ENCODE assay signal across 25 cellular contexts in the genomic region with DNA sequence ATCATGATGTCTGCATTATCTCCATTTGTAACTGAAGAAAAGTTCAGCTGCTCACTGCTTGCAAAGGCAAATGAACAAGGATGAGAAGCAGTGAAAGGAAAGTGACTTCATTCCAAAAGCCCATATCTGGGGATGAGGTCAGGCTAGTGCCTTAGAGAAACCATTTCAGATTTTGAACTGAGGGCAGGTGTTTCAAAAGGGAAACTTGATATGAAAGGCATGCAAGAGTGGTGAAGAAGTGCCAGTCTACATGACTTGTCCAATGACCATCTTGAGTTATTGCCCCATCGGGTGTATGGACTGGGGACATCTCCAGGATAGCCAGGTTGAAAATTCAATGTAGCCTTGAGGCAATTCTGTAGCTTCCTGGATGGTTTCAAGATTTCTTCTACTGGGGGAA. TPM values are rescaled to one million over a fixed set of nuclear protein-coding genes. Genes with fewer than 3 reads are reported as not detected.
"Had no signal": no experiment of that assay in that cellular context is flagged by ENCODE, and none has a peak within 500 bp of the region (broad histone marks: within the 10 kb centered on the region; RNA-seq: fewer than 3 reads in every experiment).

No MANE protein-coding gene starts in this region.

- H3K4me3 Mint-ChIP-seq: activated CD4-positive, alpha-beta memory T cell treated with anti-CD3 and anti-CD28 coated beads for 36 hours; activated CD4-positive, alpha-beta T cell treated with anti-CD3 and anti-CD28 coated beads, Interleukin-2, amount 10 ng/mL, durations not matched to agents 7 days and 5 days; activated naive CD4-positive, alpha-beta T cell treated with anti-CD3 and anti-CD28 coated beads for 36 hours; activated naive CD8-positive, alpha-beta T cell; activated T-helper 17 cell treated with anti-CD3 and anti-CD28 coated beads, Interleukin-2, amount 50 U/mL, for 72 hours had no signal

- H3K27ac Mint-ChIP-seq: activated CD4-positive, alpha-beta memory T cell treated with anti-CD3 and anti-CD28 coated beads for 36 hours; activated CD4-positive, alpha-beta T cell treated with anti-CD3 and anti-CD28 coated beads, Interleukin-2, amount 10 ng/mL, durations not matched to agents 7 days and 5 days; activated naive CD4-positive, alpha-beta T cell treated with anti-CD3 and anti-CD28 coated beads for 36 hours; activated naive CD8-positive, alpha-beta T cell; activated T-helper 17 cell treated with anti-CD3 and anti-CD28 coated beads, Interleukin-2, amount 50 U/mL, for 72 hours had no signal

- DNase-seq: activated CD4-positive, alpha-beta memory T cell treated with anti-CD3 and anti-CD28 coated beads for 36 hours; activated CD4-positive, alpha-beta T cell treated with anti-CD3 and anti-CD28 coated beads, Interleukin-2, amount 10 ng/mL, durations not matched to agents 7 days and 5 days; activated CD4-positive, CD25-positive, alpha-beta regulatory T cell; activated CD8-positive, alpha-beta memory T cell treated with anti-CD3 and anti-CD28 coated beads for 24 hours; activated gamma-delta T cell; activated naive CD4-positive, alpha-beta T cell treated with anti-CD3 and anti-CD28 coated beads for 36 hours; activated T-cell treated with anti-CD3 and anti-CD28 coated beads, Interleukin-2, amount 50 U/mL, for 48 hours; brain microvascular endothelial cell; Karpas-422; NCI-H1048; NCI-H1930; NCI-H2171; NCI-H2227 treated with DMSO at 0.1 percent for 48 hours; NCI-H446 treated with DMSO at 0.1 percent for 48 hours; NCI-H524 treated with DMSO at 0.1 percent for 48 hours; NCI-H82; Right ventricle myocardium superior; SJCRH30; SK-N-SH; T-helper 1 cell had no signal

- H3K36me3 Mint-ChIP-seq: activated naive CD8-positive, alpha-beta T cell had no signal

- H3K36me3 ChIP-seq: brain microvascular endothelial cell, SJCRH30 had no signal

- H3K27ac ChIP-seq: brain microvascular endothelial cell, RWPE1, SJCRH30, VCaP had no signal

- H3K9me3 Mint-ChIP-seq: activated naive CD4-positive, alpha-beta T cell treated with anti-CD3 and anti-CD28 coated beads for 36 hours had no signal

- H3K4me1 Mint-ChIP-seq: activated T-helper 17 cell treated with anti-CD3 and anti-CD28 coated beads, Interleukin-2, amount 50 U/mL, for 72 hours had no signal

- H3K9me2 ChIP-seq: SK-N-SH had no signal

- H3K9me3 ChIP-seq: SJCRH30, SK-N-SH had no signal

- H3K9ac ChIP-seq: SK-N-SH had no signal

- H3K4me2 ChIP-seq: SK-N-SH had no signal

- H3K4me1 ChIP-seq: SJCRH30 had no signal

- H3K4me3 ChIP-seq: SJCRH30 had no signal

- ATAC-seq: activated T-helper 17 cell treated with anti-CD3 and anti-CD28 coated beads, Interleukin-2, amount 50 U/mL, for 72 hours had no signal

- H3K27me3 ChIP-seq: brain microvascular endothelial cell, SJCRH30 had no signal

RNA-seq across cellular contexts. Expression of a gene that starts 7.3 kb away (rescaled TPM):
- total RNA-seq: OCI-LY7 had no signal

RNA-seq across cellular contexts. Expression of a gene that starts 48.4 kb away (rescaled TPM):
- total RNA-seq: SJCRH30 had no signal
